ENCODE assay signal across 31 cellular contexts in the genomic region with DNA sequence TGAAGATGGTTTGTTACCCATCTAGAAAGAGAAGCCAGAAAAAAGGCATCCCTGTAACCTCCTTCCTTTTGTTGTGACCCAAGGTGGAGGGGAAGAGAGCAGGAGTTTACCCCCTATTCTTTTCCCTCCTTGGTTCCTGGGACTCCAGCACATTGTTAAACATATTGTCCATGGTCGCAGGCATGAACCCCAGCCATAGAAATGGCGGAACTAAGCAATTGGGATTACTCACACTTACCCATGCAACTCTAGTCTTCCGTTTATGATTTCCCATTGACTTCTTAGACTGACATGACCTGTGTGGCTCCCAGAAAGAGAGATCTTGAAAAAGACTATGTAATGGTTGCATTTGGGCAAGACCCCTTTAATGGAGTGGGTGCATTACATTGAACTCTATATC. TPM values are rescaled to one million over a fixed set of nuclear protein-coding genes. Genes with fewer than 3 reads are reported as not detected.
"Had no signal": no experiment of that assay in that cellular context is flagged by ENCODE, and none has a peak within 500 bp of the region (broad histone marks: within the 10 kb centered on the region; RNA-seq: fewer than 3 reads in every experiment).

No MANE protein-coding gene starts in this region.

- H3K27ac ChIP-seq: brain microvascular endothelial cell, cardiac muscle cell, Peyer's patch, RWPE1, SJCRH30 had no signal

- ATAC-seq: activated CD8-positive, alpha-beta memory T cell treated with anti-CD3 and anti-CD28 coated beads, Interleukin-2, amount 10 ng/mL, durations not matched to agents 7 days and 5 days; activated naive CD4-positive, alpha-beta T cell treated with anti-CD3 and anti-CD28 coated beads, Interleukin-2, amount 50 U/mL, for 72 hours; activated naive CD8-positive, alpha-beta T cell treated with anti-CD3 and anti-CD28 coated beads, Interleukin-2, amount 50 U/mL, for 24 hours had no signal

- H3K27ac Mint-ChIP-seq: activated B cell treated with CpG ODN at 0.5 μM for 24 hours; activated CD4-positive, alpha-beta T cell treated with anti-CD3 and anti-CD28 coated beads, Interleukin-2, amount 10 ng/mL, durations not matched to agents 24 days and 14 days; activated CD8-positive, alpha-beta memory T cell treated with anti-CD3 and anti-CD28 coated beads, Interleukin-2, amount 10 ng/mL, durations not matched to agents 7 days and 5 days; activated naive CD4-positive, alpha-beta T cell treated with anti-CD3 and anti-CD28 coated beads, Interleukin-2, amount 50 U/mL, for 72 hours; activated naive CD8-positive, alpha-beta T cell treated with anti-CD3 and anti-CD28 coated beads, Interleukin-2, amount 50 U/mL, for 24 hours; activated T-cell treated with anti-CD3 and anti-CD28 coated beads, Interleukin-2, amount 50 U/mL, for 24 hours; activated T-helper 1 cell treated with anti-CD3 and anti-CD28 coated beads, Interleukin-12 subunit alpha, Interleukin-12 subunit beta, Interleukin-2, Interleukin-4 antibody, amounts not matched to agents 30 ng/mL and 10 ng/mL and 1 ng/mL, durations not matched to agents 14 hours and 24 hours and 36 hours had no signal

- H3K4me2 ChIP-seq: SK-N-SH had no signal

- H3K9ac ChIP-seq: SK-N-SH had no signal

- H3K9me3 ChIP-seq: SJCRH30, SK-N-SH had no signal

- H3K4me1 ChIP-seq: Peyer's patch, SJCRH30 had no signal

- H3K4me3 ChIP-seq: cardiac muscle cell, Peyer's patch, SJCRH30 had no signal

- H3K27me3 Mint-ChIP-seq: activated B cell treated with CpG ODN at 0.5 μM for 24 hours; activated CD4-positive, alpha-beta T cell treated with anti-CD3 and anti-CD28 coated beads, Interleukin-2, amount 10 ng/mL, durations not matched to agents 24 days and 14 days; activated CD8-positive, alpha-beta memory T cell treated with anti-CD3 and anti-CD28 coated beads, Interleukin-2, amount 10 ng/mL, durations not matched to agents 7 days and 5 days; activated naive CD8-positive, alpha-beta T cell treated with anti-CD3 and anti-CD28 coated beads, Interleukin-2, amount 50 U/mL, for 24 hours; activated T-cell treated with anti-CD3 and anti-CD28 coated beads, Interleukin-2, amount 50 U/mL, for 24 hours had no signal

- H3K27me3 ChIP-seq: brain microvascular endothelial cell, cardiac muscle cell, Peyer's patch, SJCRH30 had no signal

- H3K4me3 Mint-ChIP-seq: activated B cell treated with CpG ODN at 0.5 μM for 24 hours; activated CD4-positive, alpha-beta T cell treated with anti-CD3 and anti-CD28 coated beads, Interleukin-2, amount 10 ng/mL, durations not matched to agents 24 days and 14 days; activated CD8-positive, alpha-beta memory T cell treated with anti-CD3 and anti-CD28 coated beads, Interleukin-2, amount 10 ng/mL, durations not matched to agents 7 days and 5 days; activated naive CD8-positive, alpha-beta T cell treated with anti-CD3 and anti-CD28 coated beads, Interleukin-2, amount 50 U/mL, for 24 hours; activated T-cell treated with anti-CD3 and anti-CD28 coated beads, Interleukin-2, amount 50 U/mL, for 24 hours; activated T-helper 1 cell treated with anti-CD3 and anti-CD28 coated beads, Interleukin-12 subunit alpha, Interleukin-12 subunit beta, Interleukin-2, Interleukin-4 antibody, amounts not matched to agents 30 ng/mL and 10 ng/mL and 1 ng/mL, durations not matched to agents 14 hours and 24 hours and 36 hours had no signal

- H3K36me3 Mint-ChIP-seq: activated CD8-positive, alpha-beta memory T cell treated with anti-CD3 and anti-CD28 coated beads, Interleukin-2, amount 10 ng/mL, durations not matched to agents 7 days and 5 days had no signal

- H3K36me3 ChIP-seq: brain microvascular endothelial cell, cardiac muscle cell, Peyer's patch, SJCRH30 had no signal

- H3K4me1 Mint-ChIP-seq: activated B cell treated with CpG ODN at 0.5 μM for 24 hours; activated CD4-positive, alpha-beta T cell treated with anti-CD3 and anti-CD28 coated beads, Interleukin-2, amount 10 ng/mL, durations not matched to agents 24 days and 14 days; activated CD8-positive, alpha-beta memory T cell treated with anti-CD3 and anti-CD28 coated beads, Interleukin-2, amount 10 ng/mL, durations not matched to agents 7 days and 5 days; activated naive CD8-positive, alpha-beta T cell treated with anti-CD3 and anti-CD28 coated beads, Interleukin-2, amount 50 U/mL, for 24 hours had no signal

- DNase-seq: activated B cell treated with CpG ODN at 0.5 μM for 24 hours; activated CD4-positive, alpha-beta T cell treated with anti-CD3 and anti-CD28 coated beads for 1 hour; activated CD4-positive, alpha-beta T cell treated with anti-CD3 and anti-CD28 coated beads, Interleukin-2, amount 10 ng/mL, durations not matched to agents 24 days and 14 days; activated CD4-positive, alpha-beta T cell treated with anti-CD3 and anti-CD28 coated beads, Interleukin-2, amount 50 U/mL, for 48 hours; activated CD8-positive, alpha-beta memory T cell treated with anti-CD3 and anti-CD28 coated beads, Interleukin-2, amount 10 ng/mL, durations not matched to agents 7 days and 5 days; activated effector memory CD4-positive, alpha-beta T cell treated with Interleukin-2 at 50 U/mL for 16 hours; activated naive CD4-positive, alpha-beta T cell treated with Interleukin-2 at 50 U/mL for 16 hours; activated naive CD8-positive, alpha-beta T cell treated with anti-CD3 and anti-CD28 coated beads, Interleukin-2, amount 50 U/mL, for 24 hours; activated T-cell treated with anti-CD3 and anti-CD28 coated beads, Interleukin-2, amount 50 U/mL, for 24 hours; amniotic stem cell; brain microvascular endothelial cell; MM.1S; NCI-H1105 treated with DMSO at 0.1 percent for 48 hours; NCI-H146; NCI-H187 treated with DMSO at 0.1 percent for 48 hours; NCI-H2081 treated with DMSO at 0.1 percent for 48 hours; NCI-H2171 treated with DMSO at 0.1 percent for 48 hours; NCI-H226; NCI-H774; Peyer's patch; Right ventricle myocardium superior; SK-N-SH; SW 1271 had no signal

RNA-seq across cellular contexts. Expression of gene OR4C46, which starts 45.4 kb away (rescaled TPM):
- total RNA-seq: activated B cell treated with CpG ODN at 0.5 μM for 24 hours; activated CD4-positive, alpha-beta T cell treated with anti-CD3 and anti-CD28 coated beads, Interleukin-2, amount 10 ng/mL, durations not matched to agents 24 days and 14 days; activated CD8-positive, alpha-beta memory T cell treated with anti-CD3 and anti-CD28 coated beads, Interleukin-2, amount 10 ng/mL, durations not matched to agents 7 days and 5 days; activated naive CD4-positive, alpha-beta T cell treated with anti-CD3 and anti-CD28 coated beads, Interleukin-2, amount 50 U/mL, for 72 hours; activated T-helper 1 cell treated with anti-CD3 and anti-CD28 coated beads, Interleukin-12 subunit alpha, Interleukin-12 subunit beta, Interleukin-2, Interleukin-4 antibody, amounts not matched to agents 30 ng/mL and 10 ng/mL and 1 ng/mL, durations not matched to agents 14 hours and 24 hours and 36 hours; astrocyte; cardiac muscle cell; NCI-H460; Peyer's patch; Right ventricle myocardium superior; SJCRH30; T-helper 1 cell treated with Interleukin-12 subunit alpha and Interleukin-12 subunit beta and Interleukin-4 antibody, amounts not matched to agents 30 ng/mL and 1 ng/mL, for 36 hours had no signal
- polyA plus RNA-seq: cardiac muscle cell, SK-N-SH had no signal
